Comparison of ENCODE assay signal across 1 cellular context in genomic region chr17:65130829-65131228, GRCh38.
TF ChIP-seq lines count a peak whose summit lies in the region.

No MANE protein-coding gene starts in this region.

TF ChIP-seq in HepG2, 621 proteins besides CTCF, POLR2A, EP300 and RAD21 (continued from another document and continues in another):
- TF ChIP-seq ZNF276 (CRISPR knock-in tag; IDR thresholded peaks at IDR 0.05; ENCODE audit: low read depth) (no peak), ISX (CRISPR knock-in tag; conservative IDR thresholded peaks at IDR 0.05) (no peak), TFAP4 (IDR thresholded peaks at IDR 0.05; ENCODE audit: borderline replicate concordance, low read depth) (peak; percentile 30; the same call in 1 of the 2 replicates), SIN3A (IDR thresholded peaks at IDR 0.05; ENCODE audit: borderline replicate concordance, low read depth, low read length) (no peak), HMG20B (CRISPR knock-in tag; conservative IDR thresholded peaks at IDR 0.05) (no peak), PRMT3 (CRISPR knock-in tag; IDR thresholded peaks at IDR 0.05; ENCODE audit: borderline replicate concordance, low read depth) (no peak), CENPBD1 (CRISPR knock-in tag; IDR thresholded peaks at IDR 0.05; ENCODE audit: borderline replicate concordance, low read depth) (no peak), IKZF5 (CRISPR knock-in tag; IDR thresholded peaks at IDR 0.05) (no peak), NR0B2 (CRISPR knock-in tag; IDR thresholded peaks at IDR 0.05) (no peak), U2AF2 (IDR thresholded peaks at IDR 0.05; ENCODE audit: low read depth, low read length) (no peak), SMC3 (IDR thresholded peaks at IDR 0.05; ENCODE audit: low read length) (no peak), SP5 (CRISPR knock-in tag; IDR thresholded peaks at IDR 0.05; ENCODE audit: borderline replicate concordance, low read depth) (no peak), PAF1 (CRISPR knock-in tag; IDR thresholded peaks at IDR 0.05) (no peak), FOXA1 (IDR thresholded peaks at IDR 0.05) (no peak), FOXA1 (CRISPR knock-in tag; IDR thresholded peaks at IDR 0.05) (no peak), RORA (CRISPR knock-in tag; IDR thresholded peaks at IDR 0.05) (no peak), ZNF574 (CRISPR knock-in tag; IDR thresholded peaks at IDR 0.05) (peak; percentile 81), ZFP91 (CRISPR knock-in tag; IDR thresholded peaks at IDR 0.05; ENCODE audit: borderline replicate concordance) (no peak), BORCS8-MEF2B (CRISPR knock-in tag; IDR thresholded peaks at IDR 0.05) (no peak), ZNF33B (CRISPR knock-in tag; IDR thresholded peaks at IDR 0.05) (no peak), FOXO4 (CRISPR knock-in tag; conservative IDR thresholded peaks at IDR 0.05) (no peak), ZNF782 (CRISPR knock-in tag; IDR thresholded peaks at IDR 0.05; ENCODE audit: borderline replicate concordance) (no peak), ZNF260 (CRISPR knock-in tag; IDR thresholded peaks at IDR 0.05; ENCODE audit: borderline replicate concordance, low read depth) (no peak), PHF21A (CRISPR knock-in tag; IDR thresholded peaks at IDR 0.05) (no peak), MXD4 (CRISPR knock-in tag; IDR thresholded peaks at IDR 0.05) (no peak), JUN (CRISPR knock-in tag; IDR thresholded peaks at IDR 0.05) (no peak), SNAI1 (CRISPR knock-in tag; IDR thresholded peaks at IDR 0.05; ENCODE audit: borderline replicate concordance) (no peak), CSRNP1 (CRISPR knock-in tag; IDR thresholded peaks at IDR 0.05) (no peak), RBM22 (optimal IDR thresholded peaks at IDR 0.05; ENCODE audit: low read length) (no peak), KAT8 (CRISPR knock-in tag; IDR thresholded peaks at IDR 0.05) (no peak), ZNF841 (CRISPR knock-in tag; IDR thresholded peaks at IDR 0.05; ENCODE audit: borderline replicate concordance) (no peak), ZNF17 (CRISPR knock-in tag; IDR thresholded peaks at IDR 0.05) (no peak), ZNF788 (CRISPR knock-in tag; IDR thresholded peaks at IDR 0.05; ENCODE audit: borderline replicate concordance) (no peak), SMARCE1 (IDR thresholded peaks at IDR 0.05; ENCODE audit: borderline replicate concordance) (no peak), ZSCAN5A (CRISPR knock-in tag; IDR thresholded peaks at IDR 0.05; ENCODE audit: borderline replicate concordance) (no peak; the same call in 1 of the 2 replicates), ZZZ3 (CRISPR knock-in tag; IDR thresholded peaks at IDR 0.05; ENCODE audit: borderline replicate concordance) (no peak), BRCA1 (CRISPR knock-in tag; IDR thresholded peaks at IDR 0.05) (no peak), ZGPAT (CRISPR knock-in tag; IDR thresholded peaks at IDR 0.05) (0 out of 2 replicates have a peak, but pooled peaks have one; percentile 26), ZNF781 (CRISPR knock-in tag; IDR thresholded peaks at IDR 0.05; ENCODE audit: borderline replicate concordance, not compliant biosample characterization) (no peak), ZNF331 (CRISPR knock-in tag; IDR thresholded peaks at IDR 0.05) (no peak), NR1H2 (CRISPR knock-in tag; IDR thresholded peaks at IDR 0.05; ENCODE audit: borderline replicate concordance, low read depth) (no peak), SSRP1 (CRISPR knock-in tag; IDR thresholded peaks at IDR 0.05) (no peak), NCOA1 (CRISPR knock-in tag; IDR thresholded peaks at IDR 0.05) (no peak), DMTF1 (CRISPR knock-in tag; IDR thresholded peaks at IDR 0.05) (no peak), ZNF124 (CRISPR knock-in tag; IDR thresholded peaks at IDR 0.05) (no peak), ATF5 (CRISPR knock-in tag; IDR thresholded peaks at IDR 0.05; ENCODE audit: low read depth) (no peak), NFKB2 (CRISPR knock-in tag; IDR thresholded peaks at IDR 0.05; ENCODE audit: borderline replicate concordance) (no peak), SYNCRIP (IDR thresholded peaks at IDR 0.05; ENCODE audit: insufficient read depth, low read depth, low read length) (no peak)
